ENCODE assay signal across 8 cellular contexts in genomic region chr11:47991266-47991830, GRCh38. TPM values are rescaled to one million over a fixed set of nuclear protein-coding genes. Genes with fewer than 3 reads are reported as not detected.
A peak's percentile ranks its signal among the peaks of the same experiment; 100 is the strongest.
DNase-seq lines count a peak whose midpoint lies in the region; ATAC-seq and TF ChIP-seq lines count a peak whose summit lies in the region.

No MANE protein-coding gene starts in this region.

- TF ChIP-seq CTCF in natural killer cell (IDR thresholded peaks at IDR 0.05) = no peak

- H3K27me3 Mint-ChIP-seq in natural killer cell (ENCODE audit: low read depth in 2 of 2) = no peaks in the 10 kb centered on the region

- peak; percentile 45 for DNase-seq in NCI-H2227 (lab: John Stamatoyannopoulos, UW; ENCODE audit: unreplicated experiment)
- no peak for DNase-seq in NCI-H2227 treated with DMSO at 0.1 percent for 48 hours (lab: John Stamatoyannopoulos, UW)
- peak; percentile 29 to 65 for DNase-seq in NCI-H524 (lab: John Stamatoyannopoulos, UW)
- peak; percentile 76 for DNase-seq in cerebellum (ENCODE audit: low spot score)
- DNase-seq in natural killer cell = no peak
- no peak for DNase-seq in EL
- DNase-seq in T-helper 9 cell = no peak

- H3K27ac Mint-ChIP-seq in natural killer cell = peak overlapping the region; percentile 67 to 87

- peaks cover 52 to 64% of the 10 kb centered on the region in 2 donors for H3K4me1 Mint-ChIP-seq in natural killer cell

- intact Hi-C loops in natural killer cell (cut with micrococcal nuclease) = no loop called here

- no peaks in the 10 kb centered on the region for H3K36me3 Mint-ChIP-seq in natural killer cell

- no peak overlapping the region for H3K4me3 Mint-ChIP-seq in natural killer cell

- H3K9me3 Mint-ChIP-seq in natural killer cell = no peaks in the 10 kb centered on the region

- ATAC-seq in natural killer cell (peak in 1 of 3 donors; percentile 32), HG03520 (IDR thresholded peaks at IDR 0.05; ENCODE audit: unreplicated experiment) (no peak)

RNA-seq across cellular contexts. Expression of gene PTPRJ, which starts 11.0 kb away (rescaled TPM):
- total RNA-seq in cerebellum = 30.3 TPM
- total RNA-seq in natural killer cell = 100 to 1,000 TPM; 110 to 127 (median 111) TPM

Comparison
In these comparisons a context has a peak if more than half of its experiments do, and no peak if none do; other contexts are left out.
1. DNase-seq: peak in NCI-H2227 (single experiment), NCI-H524 (2 of 2) and cerebellum (single experiment); none in NCI-H2227 treated with DMSO at 0.1 percent for 48 hours (single experiment), natural killer cell (single experiment), EL (single experiment) and T-helper 9 cell (single experiment).